Comparison of ENCODE assay signal across 2 cellular contexts in the genomic region with DNA sequence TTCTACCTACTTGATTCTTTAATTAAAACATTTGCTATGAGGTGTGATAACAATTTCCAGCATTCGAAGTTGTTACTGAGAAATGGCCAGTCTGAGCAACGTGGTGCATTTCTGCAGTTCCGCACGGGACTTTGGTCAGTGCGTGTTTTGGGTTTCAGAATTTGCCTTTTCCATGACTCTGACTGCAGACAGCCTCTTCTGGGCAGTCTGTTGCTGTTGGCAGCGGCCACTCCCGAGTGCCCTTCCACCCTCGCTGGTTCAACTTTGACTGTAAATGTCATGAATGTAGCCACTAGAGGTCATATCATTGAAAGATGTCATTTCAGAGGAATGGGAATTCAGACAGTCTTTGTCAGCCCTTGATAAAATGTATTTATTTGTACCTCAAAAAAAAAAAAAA.
TF ChIP-seq lines count a peak whose summit lies in the region.

No MANE protein-coding gene starts in this region.

TF ChIP-seq in GM23338, 12 proteins besides CTCF, POLR2A, EP300 and RAD21 (continues in another document):
- TF ChIP-seq EZH2phosphoT487 (IDR thresholded peaks at IDR 0.05; ENCODE audit: unreplicated experiment) = no peak
- TF ChIP-seq ZNF331 (CRISPR knock-in tag; IDR thresholded peaks at IDR 0.05; ENCODE audit: low read depth) = no peak
- TF ChIP-seq CREB1 (CRISPR knock-in tag; IDR thresholded peaks at IDR 0.05; ENCODE audit: low read depth) = no peak
- no peak for TF ChIP-seq JUNB (IDR thresholded peaks at IDR 0.05; ENCODE audit: unreplicated experiment)
- TF ChIP-seq NANOG (IDR thresholded peaks at IDR 0.05; ENCODE audit: borderline replicate concordance) = no peak
- TF ChIP-seq, protein P1, sequence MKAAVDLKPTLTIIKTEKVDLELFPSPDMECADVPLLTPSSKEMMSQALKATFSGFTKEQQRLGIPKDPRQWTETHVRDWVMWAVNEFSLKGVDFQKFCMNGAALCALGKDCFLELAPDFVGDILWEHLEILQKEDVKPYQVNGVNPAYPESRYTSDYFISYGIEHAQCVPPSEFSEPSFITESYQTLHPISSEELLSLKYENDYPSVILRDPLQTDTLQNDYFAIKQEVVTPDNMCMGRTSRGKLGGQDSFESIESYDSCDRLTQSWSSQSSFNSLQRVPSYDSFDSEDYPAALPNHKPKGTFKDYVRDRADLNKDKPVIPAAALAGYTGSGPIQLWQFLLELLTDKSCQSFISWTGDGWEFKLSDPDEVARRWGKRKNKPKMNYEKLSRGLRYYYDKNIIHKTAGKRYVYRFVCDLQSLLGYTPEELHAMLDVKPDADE (IDR thresholded peaks at IDR 0.05) = no peak
- TF ChIP-seq ZNF462 (CRISPR knock-in tag; IDR thresholded peaks at IDR 0.05) = no peak
- no peak for TF ChIP-seq ZNF114 (CRISPR knock-in tag; IDR thresholded peaks at IDR 0.05)
- TF ChIP-seq, protein P2, sequence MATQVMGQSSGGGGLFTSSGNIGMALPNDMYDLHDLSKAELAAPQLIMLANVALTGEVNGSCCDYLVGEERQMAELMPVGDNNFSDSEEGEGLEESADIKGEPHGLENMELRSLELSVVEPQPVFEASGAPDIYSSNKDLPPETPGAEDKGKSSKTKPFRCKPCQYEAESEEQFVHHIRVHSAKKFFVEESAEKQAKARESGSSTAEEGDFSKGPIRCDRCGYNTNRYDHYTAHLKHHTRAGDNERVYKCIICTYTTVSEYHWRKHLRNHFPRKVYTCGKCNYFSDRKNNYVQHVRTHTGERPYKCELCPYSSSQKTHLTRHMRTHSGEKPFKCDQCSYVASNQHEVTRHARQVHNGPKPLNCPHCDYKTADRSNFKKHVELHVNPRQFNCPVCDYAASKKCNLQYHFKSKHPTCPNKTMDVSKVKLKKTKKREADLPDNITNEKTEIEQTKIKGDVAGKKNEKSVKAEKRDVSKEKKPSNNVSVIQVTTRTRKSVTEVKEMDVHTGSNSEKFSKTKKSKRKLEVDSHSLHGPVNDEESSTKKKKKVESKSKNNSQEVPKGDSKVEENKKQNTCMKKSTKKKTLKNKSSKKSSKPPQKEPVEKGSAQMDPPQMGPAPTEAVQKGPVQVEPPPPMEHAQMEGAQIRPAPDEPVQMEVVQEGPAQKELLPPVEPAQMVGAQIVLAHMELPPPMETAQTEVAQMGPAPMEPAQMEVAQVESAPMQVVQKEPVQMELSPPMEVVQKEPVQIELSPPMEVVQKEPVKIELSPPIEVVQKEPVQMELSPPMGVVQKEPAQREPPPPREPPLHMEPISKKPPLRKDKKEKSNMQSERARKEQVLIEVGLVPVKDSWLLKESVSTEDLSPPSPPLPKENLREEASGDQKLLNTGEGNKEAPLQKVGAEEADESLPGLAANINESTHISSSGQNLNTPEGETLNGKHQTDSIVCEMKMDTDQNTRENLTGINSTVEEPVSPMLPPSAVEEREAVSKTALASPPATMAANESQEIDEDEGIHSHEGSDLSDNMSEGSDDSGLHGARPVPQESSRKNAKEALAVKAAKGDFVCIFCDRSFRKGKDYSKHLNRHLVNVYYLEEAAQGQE (IDR thresholded peaks at IDR 0.05; ENCODE audit: unreplicated experiment) = no peak
- TF ChIP-seq STAT1 (IDR thresholded peaks at IDR 0.05; ENCODE audit: unreplicated experiment) = no peak

TF ChIP-seq in WTC11, 78 proteins besides CTCF, POLR2A, EP300 and RAD21:
- TF ChIP-seq, protein P3, sequence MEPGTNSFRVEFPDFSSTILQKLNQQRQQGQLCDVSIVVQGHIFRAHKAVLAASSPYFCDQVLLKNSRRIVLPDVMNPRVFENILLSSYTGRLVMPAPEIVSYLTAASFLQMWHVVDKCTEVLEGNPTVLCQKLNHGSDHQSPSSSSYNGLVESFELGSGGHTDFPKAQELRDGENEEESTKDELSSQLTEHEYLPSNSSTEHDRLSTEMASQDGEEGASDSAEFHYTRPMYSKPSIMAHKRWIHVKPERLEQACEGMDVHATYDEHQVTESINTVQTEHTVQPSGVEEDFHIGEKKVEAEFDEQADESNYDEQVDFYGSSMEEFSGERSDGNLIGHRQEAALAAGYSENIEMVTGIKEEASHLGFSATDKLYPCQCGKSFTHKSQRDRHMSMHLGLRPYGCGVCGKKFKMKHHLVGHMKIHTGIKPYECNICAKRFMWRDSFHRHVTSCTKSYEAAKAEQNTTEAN (CRISPR knock-in tag; IDR thresholded peaks at IDR 0.05) = no peak
- TF ChIP-seq, protein P4, sequence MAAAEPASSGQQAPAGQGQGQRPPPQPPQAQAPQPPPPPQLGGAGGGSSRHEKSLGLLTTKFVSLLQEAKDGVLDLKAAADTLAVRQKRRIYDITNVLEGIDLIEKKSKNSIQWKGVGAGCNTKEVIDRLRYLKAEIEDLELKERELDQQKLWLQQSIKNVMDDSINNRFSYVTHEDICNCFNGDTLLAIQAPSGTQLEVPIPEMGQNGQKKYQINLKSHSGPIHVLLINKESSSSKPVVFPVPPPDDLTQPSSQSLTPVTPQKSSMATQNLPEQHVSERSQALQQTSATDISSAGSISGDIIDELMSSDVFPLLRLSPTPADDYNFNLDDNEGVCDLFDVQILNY (CRISPR knock-in tag; IDR thresholded peaks at IDR 0.05) = no peak
- TF ChIP-seq PRDM15 (CRISPR knock-in tag; IDR thresholded peaks at IDR 0.05) = no peak
